In the genomic region with DNA sequence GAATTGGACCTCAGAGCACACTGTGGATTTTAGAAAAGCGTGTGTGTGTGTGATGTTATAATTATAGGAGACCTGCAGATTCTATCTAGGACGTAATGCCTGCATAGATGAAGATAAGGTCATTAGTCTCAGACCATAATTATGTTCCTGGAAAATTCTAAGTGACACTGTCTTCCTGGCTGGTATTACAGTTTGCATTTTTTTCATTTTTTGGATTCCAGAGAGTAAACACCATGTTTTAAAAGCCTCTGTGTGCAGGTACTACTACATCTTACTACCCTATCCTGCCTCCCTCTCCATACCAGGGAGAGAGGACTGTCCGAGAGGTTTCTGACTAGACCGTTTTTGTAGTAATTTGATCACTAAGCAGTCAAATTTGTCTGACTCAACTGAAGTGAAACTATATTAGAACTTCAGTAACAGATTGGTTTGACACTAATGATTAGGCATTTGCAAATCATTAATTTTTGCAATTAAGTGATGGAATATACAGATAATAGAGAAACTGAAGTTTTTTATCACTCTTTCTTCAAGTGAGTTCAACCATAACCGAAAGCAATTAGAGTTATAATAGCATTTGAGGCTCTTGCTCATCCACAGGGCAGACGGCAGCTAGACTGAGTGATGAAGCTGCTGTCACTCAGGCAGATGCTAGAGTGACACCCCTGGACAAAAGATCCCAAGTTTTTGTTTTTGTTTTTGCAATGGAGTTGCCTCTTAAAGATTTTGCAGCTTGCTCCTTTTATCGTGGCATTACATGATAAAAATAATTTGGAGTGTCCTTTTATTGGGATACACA, we compare ENCODE assay signal across 24 cellular contexts. TPM values are rescaled to one million over a fixed set of nuclear protein-coding genes. Genes with fewer than 3 reads are reported as not detected.
A peak's percentile ranks its signal among the peaks of the same experiment; 100 is the strongest.
DNase-seq lines count a peak whose midpoint lies in the region; ATAC-seq and TF ChIP-seq lines count a peak whose summit lies in the region.
"Had no signal": no experiment of that assay in that cellular context is flagged by ENCODE, and none has a peak within 500 bp of the region (broad histone marks: within the 10 kb centered on the region; RNA-seq: fewer than 3 reads in every experiment).

No MANE protein-coding gene starts in this region.

- H3K4me2 ChIP-seq in GM23248 (ENCODE audit: unreplicated experiment) (peak overlapping the region; percentile 39), osteoblast (ENCODE audit: insufficient read depth, low read length) (peak overlapping the region; percentile 27)

- peak overlapping the region in 5 of 7 donors; percentile 22 to 77 (median 38) for H3K27ac Mint-ChIP-seq in CD4-positive, alpha-beta memory T cell
- peak overlapping the region; percentile 17 for H3K27ac Mint-ChIP-seq in activated T-helper 17 cell treated with anti-CD3 and anti-CD28 coated beads, Interleukin-2, amount 50 U/mL, for 72 hours
- H3K27ac Mint-ChIP-seq: activated T-cell treated with anti-CD3 and anti-CD28 coated beads, Interleukin-2, amount 50 U/mL, for 72 hours; memory B cell; progenitor cell of endocrine pancreas; WTC11 had no signal

- TF ChIP-seq CTCF in osteoblast (IDR thresholded peaks at IDR 0.05; ENCODE audit: extremely low read depth, low read depth, low read length), result no peak

- H2AFZ ChIP-seq in GM23248 (no peak overlapping the region), osteoblast (ENCODE audit: low read length) (no peak overlapping the region)

- H4K20me1 ChIP-seq in GM23248 (ENCODE audit: insufficient read depth), result no peaks in the 10 kb centered on the region
- no peaks in the 10 kb centered on the region for H4K20me1 ChIP-seq in osteoblast (ENCODE audit: insufficient read depth, low read length)

- H3K4me3 ChIP-seq in CD4-positive, alpha-beta memory T cell (ENCODE audit: low read length in 2 of 2), result no peak overlapping the region
- H3K4me3 ChIP-seq in GM23248 (0 out of 2 replicates have a peak overlapping the region, but pooled peaks have one; percentile 12), osteoblast (ENCODE audit: insufficient read depth, low read length) (no peak overlapping the region)
- H3K4me3 ChIP-seq: cardiac muscle cell had no signal

- H3K9ac ChIP-seq in GM23248, result no peak overlapping the region

- H3K27me3 ChIP-seq in CD4-positive, alpha-beta memory T cell (ENCODE audit: insufficient read depth, low read length), result no peaks in the 10 kb centered on the region
- H3K27me3 ChIP-seq in GM23248 (replicated peaks; ENCODE audit: insufficient read depth), result no peaks in the 10 kb centered on the region
- H3K27me3 ChIP-seq in osteoblast (ENCODE audit: insufficient read depth, low read length), result no peaks in the 10 kb centered on the region
- H3K27me3 ChIP-seq: cardiac muscle cell had no signal

- H3K27me3 Mint-ChIP-seq in CD4-positive, alpha-beta memory T cell, result no peaks in the 10 kb centered on the region
- no peaks in the 10 kb centered on the region for H3K27me3 Mint-ChIP-seq in activated T-helper 17 cell treated with anti-CD3 and anti-CD28 coated beads, Interleukin-2, amount 50 U/mL, for 72 hours
- H3K27me3 Mint-ChIP-seq: memory B cell; naive thymus-derived CD8-positive, alpha-beta T cell; progenitor cell of endocrine pancreas had no signal

- no peaks in the 10 kb centered on the region for H3K9me3 Mint-ChIP-seq in CD4-positive, alpha-beta memory T cell
- H3K9me3 Mint-ChIP-seq in activated T-helper 17 cell treated with anti-CD3 and anti-CD28 coated beads, Interleukin-2, amount 50 U/mL, for 72 hours, result no peaks in the 10 kb centered on the region
- H3K9me3 Mint-ChIP-seq: activated T-cell treated with anti-CD3 and anti-CD28 coated beads, Interleukin-2, amount 50 U/mL, for 72 hours; memory B cell; naive thymus-derived CD8-positive, alpha-beta T cell; WTC11 had no signal

- POLR2A ChIA-PET in CD4-positive, alpha-beta memory T cell (lab: Charles Lee; ENCODE audit: partially characterized antibody), result no interaction called here

- no peak overlapping the region for H3K4me3 Mint-ChIP-seq in CD4-positive, alpha-beta memory T cell
- H3K4me3 Mint-ChIP-seq in activated T-helper 17 cell treated with anti-CD3 and anti-CD28 coated beads, Interleukin-2, amount 50 U/mL, for 72 hours, result no peak overlapping the region
- H3K4me3 Mint-ChIP-seq: activated T-cell treated with anti-CD3 and anti-CD28 coated beads, Interleukin-2, amount 50 U/mL, for 72 hours; memory B cell; naive thymus-derived CD8-positive, alpha-beta T cell; WTC11 had no signal

- intact Hi-C loops in CD4-positive, alpha-beta memory T cell (cut with micrococcal nuclease), result loop anchor here (10.0 kb wide), 1 partner anchor 115 kb away; no protein-coding TSS in a partner anchor

- peaks cover 26% of the 10 kb centered on the region for H3F3A ChIP-seq in GM23248 (ENCODE audit: insufficient read depth)

- in situ Hi-C loops in GM23248 (cut with MboI) (loop anchor here (10.0 kb wide), 1 partner anchor 55 kb away; no protein-coding TSS in a partner anchor), ACHN (cut with HindIII; ENCODE audit: low pct_ligation_motif_present, low pct_unique_long_range_greater_than_20kb, low sequenced_read_pairs) (no loop called here)

- peaks cover 4% of the 10 kb centered on the region; the same call in 1 of the 2 replicates for H3K9me2 ChIP-seq in GM23248 (ENCODE audit: insufficient read depth)

- H3K36me3 Mint-ChIP-seq in CD4-positive, alpha-beta memory T cell, result peaks cover 54 to 71% of the 10 kb centered on the region in 2 donors
- peaks cover 93% of the 10 kb centered on the region for H3K36me3 Mint-ChIP-seq in activated T-helper 17 cell treated with anti-CD3 and anti-CD28 coated beads, Interleukin-2, amount 50 U/mL, for 72 hours (ENCODE audit: low read depth)
- H3K36me3 Mint-ChIP-seq: WTC11 had no signal

- H3K79me2 ChIP-seq in GM23248 (ENCODE audit: insufficient read depth) (no peaks in the 10 kb centered on the region), osteoblast (ENCODE audit: insufficient read depth, low read length) (no peaks in the 10 kb centered on the region)

- peaks cover 21 to 33% (median 29%) of the 10 kb centered on the region in 4 donors for H3K4me1 Mint-ChIP-seq in CD4-positive, alpha-beta memory T cell
- H3K4me1 Mint-ChIP-seq in activated T-helper 17 cell treated with anti-CD3 and anti-CD28 coated beads, Interleukin-2, amount 50 U/mL, for 72 hours, result peaks cover 20% of the 10 kb centered on the region

- CTCF ChIA-PET in CD4-positive, alpha-beta memory T cell (lab: Charles Lee; ENCODE audit: partially characterized antibody), result no interaction called here

- peaks cover 61% of the 10 kb centered on the region for H3K36me3 ChIP-seq in CD4-positive, alpha-beta memory T cell (ENCODE audit: insufficient read depth, low read length)
- H3K36me3 ChIP-seq in GM23248 (ENCODE audit: low read depth) (peaks cover 23% of the 10 kb centered on the region; the same call in 1 of the 2 replicates), osteoblast (ENCODE audit: insufficient read depth, low read length) (peaks cover 44% of the 10 kb centered on the region)
- H3K36me3 ChIP-seq: cardiac muscle cell had no signal

- H3K9me3 ChIP-seq in CD4-positive, alpha-beta memory T cell (ENCODE audit: control insufficient read depth in 1 of 2, low read length in 2 of 2), result no peaks in the 10 kb centered on the region
- no peaks in the 10 kb centered on the region for H3K9me3 ChIP-seq in GM23248 (ENCODE audit: low read depth)
- H3K9me3 ChIP-seq in osteoblast (ENCODE audit: low read depth, low read length), result no peaks in the 10 kb centered on the region

- no peak for ATAC-seq in activated T-helper 17 cell treated with anti-CD3 and anti-CD28 coated beads, Interleukin-2, amount 50 U/mL, for 72 hours (replicated peaks)
- no peak for ATAC-seq in HG02798 (IDR thresholded peaks at IDR 0.05; ENCODE audit: poor library complexity, unreplicated experiment)
- ATAC-seq: naive thymus-derived CD8-positive, alpha-beta T cell; WTC11 had no signal

- whole genome bisulfite sequencing in GM23248 (ENCODE audit: low coverage in 1 of 2, low lambda C conversion rate in 2 of 2, missing lambda C conversion rate in 2 of 2), 2 experiments, result 54 to 61% methylated on average over 7 of the region's 7 CpGs

- DNase-seq in CD4-positive, alpha-beta memory T cell, result no peak
- DNase-seq in GM23248 (peak; percentile 16), osteoblast (ENCODE audit: insufficient read length, low spot score, missing footprints) (no peak), AML-193 (lab: John Stamatoyannopoulos, UW) (no peak), ACHN (no peak), NCI-H1436 (lab: John Stamatoyannopoulos, UW) (no peak)
- DNase-seq: activated T-cell treated with anti-CD3 and anti-CD28 coated beads, Interleukin-2, amount 50 U/mL, for 72 hours; DND-41; foreskin melanocyte; hypothalamus; Kasumi-1; kidney; naive thymus-derived CD8-positive, alpha-beta T cell; NCI-H2107; NCI-H526; stimulated activated CD8-positive, alpha-beta memory T cell treated with anti-CD3 and anti-CD28 coated beads, Interleukin-4, amount 100 ng/mL, for 48 hours; substantia nigra; T-helper 1 cell had no signal

- H3K27ac ChIP-seq in CD4-positive, alpha-beta memory T cell (ENCODE audit: low read depth, low read length), result no peak overlapping the region
- H3K27ac ChIP-seq in GM23248 (no peak overlapping the region), osteoblast (ENCODE audit: low read depth, low read length) (no peak overlapping the region)
- H3K27ac ChIP-seq: cardiac muscle cell had no signal

- peaks cover 26% of the 10 kb centered on the region for H3K4me1 ChIP-seq in CD4-positive, alpha-beta memory T cell (ENCODE audit: insufficient read depth, low read length)
- peaks cover 27% of the 10 kb centered on the region for H3K4me1 ChIP-seq in GM23248 (ENCODE audit: insufficient read depth)
- peaks cover 20% of the 10 kb centered on the region for H3K4me1 ChIP-seq in osteoblast (ENCODE audit: insufficient read depth, low read length)

RNA-seq across cellular contexts. Expression of a gene that starts 44.2 kb away (rescaled TPM):
- total RNA-seq in CD4-positive, alpha-beta memory T cell, result 100 to 1,000 TPM; 227 to 245 TPM
- polyA plus RNA-seq in CD4-positive, alpha-beta memory T cell, result 10 to 100 TPM; 18.5 to 57.4 TPM
- 47.4 and 78.9 TPM in 2 replicates for total RNA-seq in GM23248 (2014; rRNA removed; shearing (Covaris generic))
- 26.7 and 27.2 TPM in 2 replicates for polyA plus RNA-seq in GM23248 (2016; fragmentation: Nextera tagmentation; extraction: Ambion mirVana)
- total RNA-seq in activated T-helper 17 cell treated with anti-CD3 and anti-CD28 coated beads, Interleukin-2, amount 50 U/mL, for 72 hours, result 100 to 1,000 TPM; 118 to 119 TPM
- 83.1 and 101 TPM in 2 replicates for total RNA-seq in osteoblast
